Comparison of ENCODE assay signal across 1 cellular context in genomic region chr20:32285621-32286334, GRCh38.
TF ChIP-seq lines count a peak whose summit lies in the region.

No MANE protein-coding gene starts in this region.

TF ChIP-seq in SK-N-SH, 30 proteins besides CTCF, POLR2A, EP300 and RAD21 (continued from another document):
- no peak for TF ChIP-seq ZBTB33 (IDR thresholded peaks at IDR 0.05; ENCODE audit: borderline replicate concordance, low read depth)
- TF ChIP-seq FOSL2 (IDR thresholded peaks at IDR 0.05; ENCODE audit: borderline replicate concordance, low read depth): no peak
- TF ChIP-seq JUND (IDR thresholded peaks at IDR 0.05): no peak
- TF ChIP-seq RFX5 (IDR thresholded peaks at IDR 0.05; ENCODE audit: low read length): no peak
- no peak for TF ChIP-seq USF2 (IDR thresholded peaks at IDR 0.05; ENCODE audit: borderline replicate concordance, low read depth, low read length)
- no peak for TF ChIP-seq EZH2phosphoT487 (IDR thresholded peaks at IDR 0.05; ENCODE audit: borderline replicate concordance, low read depth)
- no peak for TF ChIP-seq TEAD4 (IDR thresholded peaks at IDR 0.05; ENCODE audit: borderline replicate concordance, insufficient read depth)
- TF ChIP-seq SMC3 (IDR thresholded peaks at IDR 0.05; ENCODE audit: low read depth, low read length): no peak
